ENCODE assay signal across 16 cellular contexts in the genomic region with DNA sequence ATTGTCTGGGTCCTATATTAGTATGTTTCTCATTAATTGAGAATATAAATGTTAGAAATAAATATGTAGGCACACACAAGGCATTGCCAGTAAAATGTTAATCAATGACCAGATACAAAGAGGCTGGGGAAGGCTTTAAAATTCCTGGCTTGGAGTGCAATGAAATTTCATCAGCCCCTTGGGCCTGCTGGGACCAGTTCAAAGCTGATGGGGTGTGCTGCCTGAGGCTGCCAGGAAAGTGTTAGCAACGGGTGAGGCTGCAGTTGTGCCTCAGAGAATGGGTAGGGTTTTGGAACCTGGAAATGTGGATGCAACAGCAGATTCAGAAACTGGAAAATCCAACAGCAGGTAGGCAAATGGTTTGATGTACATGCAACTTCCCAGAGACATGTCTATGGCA.
A peak's percentile ranks its signal among the peaks of the same experiment; 100 is the strongest.
DNase-seq lines count a peak whose midpoint lies in the region; ATAC-seq and TF ChIP-seq lines count a peak whose summit lies in the region.
"Had no signal": no experiment of that assay in that cellular context is flagged by ENCODE, and none has a peak within 500 bp of the region (broad histone marks: within the 10 kb centered on the region; RNA-seq: fewer than 3 reads in every experiment).

No MANE protein-coding gene starts in this region.

- no peak for TF ChIP-seq POLR2A in sigmoid colon (IDR thresholded peaks at IDR 0.05)

- H3K36me3 ChIP-seq in BLaER1 (no peaks in the 10 kb centered on the region), sigmoid colon (no peaks in the 10 kb centered on the region)
- H3K36me3 ChIP-seq: BE2C had no signal

- no peak for TF ChIP-seq EP300 in sigmoid colon (IDR thresholded peaks at IDR 0.05)

- ATAC-seq in esophagus mucosa (peak; percentile 62), HG03432 (IDR thresholded peaks at IDR 0.05; ENCODE audit: unreplicated experiment) (no peak)
- no peak for ATAC-seq in activated CD4-positive, alpha-beta T cell treated with anti-CD3 and anti-CD28 coated beads for 36 hours
- ATAC-seq: HCT116 had no signal

- H3K9me3 ChIP-seq in BLaER1 = peaks cover 17% of the 10 kb centered on the region
- H3K9me3 ChIP-seq in sigmoid colon = no peaks in the 10 kb centered on the region
- H3K9me3 ChIP-seq: BE2C had no signal

- H3K4me1 Mint-ChIP-seq in nephron = peaks cover 41% of the 10 kb centered on the region
- peaks cover 13% of the 10 kb centered on the region for H3K4me1 Mint-ChIP-seq in activated CD4-positive, alpha-beta T cell treated with anti-CD3 and anti-CD28 coated beads for 36 hours
- H3K4me1 Mint-ChIP-seq: IgD-negative memory B cell had no signal

- no peak overlapping the region for H3K4me3 Mint-ChIP-seq in nephron
- H3K4me3 Mint-ChIP-seq in activated CD4-positive, alpha-beta T cell treated with anti-CD3 and anti-CD28 coated beads for 36 hours = no peak overlapping the region
- H3K4me3 Mint-ChIP-seq: CD4-positive, alpha-beta T cell; IgD-negative memory B cell had no signal

- peaks cover 4% of the 10 kb centered on the region for H3K27me3 Mint-ChIP-seq in nephron (ENCODE audit: low read depth)
- peaks cover 2% of the 10 kb centered on the region for H3K27me3 Mint-ChIP-seq in activated CD4-positive, alpha-beta T cell treated with anti-CD3 and anti-CD28 coated beads for 36 hours
- H3K27me3 Mint-ChIP-seq: CD4-positive, alpha-beta T cell had no signal

- H4K20me1 ChIP-seq in BLaER1 = no peaks in the 10 kb centered on the region

- H3K27ac Mint-ChIP-seq in nephron = peak overlapping the region; percentile 43 to 61 (median 60)
- H3K27ac Mint-ChIP-seq in activated CD4-positive, alpha-beta T cell treated with anti-CD3 and anti-CD28 coated beads for 36 hours = no peak overlapping the region
- H3K27ac Mint-ChIP-seq: CD4-positive, alpha-beta T cell; IgD-negative memory B cell had no signal

- DNase-seq in COLO668 (lab: John Stamatoyannopoulos, UW; ENCODE audit: unreplicated experiment) (peak; percentile 28), sigmoid colon (no peak)
- DNase-seq in activated CD4-positive, alpha-beta T cell treated with anti-CD3 and anti-CD28 coated beads for 36 hours = no peak
- DNase-seq: BE2C; CD4-positive, alpha-beta T cell; DND-41; NCI-H1694; NCI-H2081; NCI-H510A treated with DMSO at 0.1 percent for 48 hours; Right ventricle myocardium superior had no signal

- no peak overlapping the region; the same call in 1 of the 2 replicates for H3K4me2 ChIP-seq in BLaER1

- intact Hi-C loops in activated CD4-positive, alpha-beta T cell treated with anti-CD3 and anti-CD28 coated beads for 36 hours (cut with DNase I, micrococcal nuclease) = no loop called here
- intact Hi-C loops in sigmoid colon (cut with DNase I) = no loop called here

- H3K4me3 ChIP-seq in BLaER1 = no peak overlapping the region
- no peak overlapping the region for H3K4me3 ChIP-seq in sigmoid colon

- no peaks in the 10 kb centered on the region for H3K36me3 Mint-ChIP-seq in nephron (ENCODE audit: low read depth)
- no peaks in the 10 kb centered on the region for H3K36me3 Mint-ChIP-seq in activated CD4-positive, alpha-beta T cell treated with anti-CD3 and anti-CD28 coated beads for 36 hours (ENCODE audit: low read depth)
- H3K36me3 Mint-ChIP-seq: IgD-negative memory B cell had no signal

- H3K4me1 ChIP-seq in BLaER1 (peaks cover 68% of the 10 kb centered on the region), sigmoid colon (no peaks in the 10 kb centered on the region)
- H3K4me1 ChIP-seq: BE2C had no signal

- no peak overlapping the region for H3K9ac ChIP-seq in BLaER1

- no peaks in the 10 kb centered on the region for H3K9me3 Mint-ChIP-seq in nephron
- no peaks in the 10 kb centered on the region for H3K9me3 Mint-ChIP-seq in activated CD4-positive, alpha-beta T cell treated with anti-CD3 and anti-CD28 coated beads for 36 hours (ENCODE audit: low read depth)
- H3K9me3 Mint-ChIP-seq: CD4-positive, alpha-beta T cell; IgD-negative memory B cell had no signal

- POLR2A ChIA-PET in activated CD4-positive, alpha-beta T cell treated with anti-CD3 and anti-CD28 coated beads for 36 hours (lab: Charles Lee) = no interaction called here

- whole genome bisulfite sequencing in sigmoid colon, 2 donors = 27 to 61% methylated on average over 1 of the region's 1 CpG

- TF ChIP-seq CTCF in nephron (IDR thresholded peaks at IDR 0.05; ENCODE audit: unreplicated experiment in 3 of 3) = no peak
- TF ChIP-seq CTCF in sigmoid colon (IDR thresholded peaks at IDR 0.05) = no peak

- CTCF ChIA-PET in activated CD4-positive, alpha-beta T cell treated with anti-CD3 and anti-CD28 coated beads for 36 hours (lab: Charles Lee) = interaction anchor here (0.7 to 1.3 kb wide), 2 partner anchors 14 to 488 kb away, joined by 3 to 5 read pairs; no protein-coding TSS in a partner anchor

- H3K27me3 ChIP-seq in BLaER1 (no peaks in the 10 kb centered on the region), sigmoid colon (no peaks in the 10 kb centered on the region)
- H3K27me3 ChIP-seq: BE2C had no signal

- H3K27ac ChIP-seq in BLaER1 = peak overlapping the region; percentile 58; the same call in 1 of the 2 replicates
- H3K27ac ChIP-seq in sigmoid colon = no peak overlapping the region
